In the genomic region with DNA sequence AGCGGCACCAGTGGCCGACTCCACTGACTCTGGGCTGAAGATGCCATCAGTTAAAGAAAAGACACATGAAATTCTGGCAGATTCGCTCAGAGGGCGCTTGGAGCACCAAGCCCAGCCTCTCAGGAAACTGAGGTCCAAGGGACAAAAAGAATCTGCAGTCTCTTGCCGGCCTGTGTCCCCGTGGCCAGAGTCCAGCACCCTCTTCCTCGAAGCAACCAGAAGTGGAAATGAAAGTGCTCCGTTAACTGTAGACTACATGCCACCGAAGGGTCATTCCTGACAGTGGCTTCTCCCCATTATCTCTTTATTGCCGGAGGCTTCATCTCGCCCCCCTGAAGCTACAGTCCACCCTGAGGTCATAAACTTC, we compare ENCODE assay signal across 10 cellular contexts. TPM values are rescaled to one million over a fixed set of nuclear protein-coding genes. Genes with fewer than 3 reads are reported as not detected.
DNase-seq lines count a peak whose midpoint lies in the region; ATAC-seq and TF ChIP-seq lines count a peak whose summit lies in the region.
"Had no signal": no experiment of that assay in that cellular context is flagged by ENCODE, and none has a peak within 500 bp of the region (broad histone marks: within the 10 kb centered on the region; RNA-seq: fewer than 3 reads in every experiment).

No MANE protein-coding gene starts in this region.

- no peaks in the 10 kb centered on the region for H3K36me3 ChIP-seq in subcutaneous abdominal adipose tissue (ENCODE audit: control insufficient read depth in 5 of 5, insufficient read depth in 5 of 5, low read length in 5 of 5)

- TF ChIP-seq CTCF in coronary artery (IDR thresholded peaks at IDR 0.05): no peak

- H3K27me3 ChIP-seq in subcutaneous abdominal adipose tissue (ENCODE audit: control insufficient read depth in 5 of 5, insufficient read depth in 4 of 5, low read length in 5 of 5): peaks cover 0 to 22% (median 14%) of the 10 kb centered on the region in 5 donors

- H3K27ac ChIP-seq in coronary artery (peak overlapping the region; percentile 29 to 87), subcutaneous abdominal adipose tissue (ENCODE audit: low read depth, low read length) (peak overlapping the region; percentile 50)

- peaks cover 27 to 42% (median 31%) of the 10 kb centered on the region in 3 donors for H3K4me1 Mint-ChIP-seq in IgD-negative memory B cell

- peak overlapping the region; percentile 81 to 97 (median 96) for H3K27ac Mint-ChIP-seq in IgD-negative memory B cell

- H3K4me3 Mint-ChIP-seq in IgD-negative memory B cell: peak overlapping the region; percentile 85 to 97 (median 92)

- H3K4me1 ChIP-seq in subcutaneous abdominal adipose tissue (ENCODE audit: control insufficient read depth in 5 of 5, insufficient read depth in 5 of 5, low read length in 5 of 5): peaks cover 0 to 42% (median 32%) of the 10 kb centered on the region in 5 donors

- ATAC-seq in HG02981 (IDR thresholded peaks at IDR 0.05; ENCODE audit: unreplicated experiment): no peak

- DNase-seq in coronary artery (ENCODE audit: low spot score) (no peak), midbrain (lab: John Stamatoyannopoulos, UW) (peak; percentile 57), COLO668 (lab: John Stamatoyannopoulos, UW; ENCODE audit: unreplicated experiment) (no peak), GM19238 (ENCODE audit: insufficient read length, low spot score) (no peak)
- DNase-seq in stimulated activated CD4-positive, alpha-beta T cell treated with anti-CD3 and anti-CD28 coated beads, Interleukin-15, amount 100 ng/mL, for 24 hours: no peak
- DNase-seq: NCI-H446 treated with DMSO at 0.1 percent for 48 hours, T1000 had no signal

- peaks cover 1% of the 10 kb centered on the region for H3K27me3 Mint-ChIP-seq in IgD-negative memory B cell

- peak overlapping the region in 2 of 5 donors; percentile 32 to 53 for H3K9ac ChIP-seq in subcutaneous abdominal adipose tissue (ENCODE audit: low read length in 5 of 5)

- peaks cover 0 to 4% (median 0%) of the 10 kb centered on the region in 3 donors for H3K9me3 Mint-ChIP-seq in IgD-negative memory B cell

- H3K36me3 Mint-ChIP-seq in IgD-negative memory B cell: no peaks in the 10 kb centered on the region

- peak overlapping the region; percentile 85 for H3K4me3 ChIP-seq in coronary artery
- H3K4me3 ChIP-seq in subcutaneous abdominal adipose tissue (ENCODE audit: low read depth in 1 of 5, low read length in 5 of 5): peak overlapping the region in 4 of 5 donors; percentile 12 to 78 (median 69)

- H3K9me3 ChIP-seq in subcutaneous abdominal adipose tissue (ENCODE audit: control insufficient read depth in 5 of 5, low read length in 5 of 5): peaks cover 3 to 6% (median 5%) of the 10 kb centered on the region in 5 donors

RNA-seq across cellular contexts. Expression of a gene that starts 1.0 kb away (rescaled TPM):
- 15.4 TPM for polyA plus RNA-seq in IgD-negative memory B cell
